8 cellular contexts compared by ENCODE assay signal in genomic region chr17:34979650-34980352, GRCh38. TPM values are rescaled to one million over a fixed set of nuclear protein-coding genes. Genes with fewer than 3 reads are reported as not detected.
DNase-seq lines count a peak whose midpoint lies in the region; ATAC-seq, FAIRE-seq and TF ChIP-seq lines count a peak whose summit lies in the region.

No MANE protein-coding gene starts in this region.

- H3K4me1 Mint-ChIP-seq in endothelial cell (ENCODE audit: unreplicated experiment), result peaks cover 21% of the 10 kb centered on the region

- H3K4me3 Mint-ChIP-seq in endothelial cell (ENCODE audit: unreplicated experiment), result peak overlapping the region; percentile 93

- no peaks in the 10 kb centered on the region for H3K9me3 ChIP-seq in pancreas

- peak overlapping the region; percentile 93 for H3K27ac Mint-ChIP-seq in endothelial cell (ENCODE audit: unreplicated experiment)

- TF ChIP-seq CTCF in GM12875 (IDR thresholded peaks at IDR 0.05; ENCODE audit: borderline replicate concordance, insufficient read depth, low read depth, low read length), result no peak
- TF ChIP-seq CTCF in endothelial cell (IDR thresholded peaks at IDR 0.05; ENCODE audit: unreplicated experiment), result no peak
- TF ChIP-seq CTCF in pancreas (IDR thresholded peaks at IDR 0.05), result no peak
- TF ChIP-seq CTCF in GM10266 (IDR thresholded peaks at IDR 0.05; ENCODE audit: control insufficient read depth, insufficient read depth, low read depth, missing control alignments), result no peak

- H3K4me3 ChIP-seq in GM12875 (ENCODE audit: low read depth, low read length) (peak overlapping the region; percentile 98), pancreas (peak overlapping the region; percentile 85 to 96 (median 91))

- no peak for ATAC-seq in pancreas
- no peak for ATAC-seq in GM18519 (IDR thresholded peaks at IDR 0.05; ENCODE audit: low FRiP score, unreplicated experiment)

- peaks cover 0 to 13% (median 0%) of the 10 kb centered on the region in 3 donors for H3K4me1 ChIP-seq in pancreas

- no peaks in the 10 kb centered on the region for H3K9me3 Mint-ChIP-seq in endothelial cell (ENCODE audit: unreplicated experiment)

- CTCF ChIA-PET in HEK293T (lab: Yijun Ruan, JAX), result interaction anchor here (0.7 to 1.2 kb wide), 2 partner anchors 437 to 555 kb away, joined by 3 read pairs; no protein-coding TSS in a partner anchor

- POLR2A ChIA-PET in HEK293T (lab: Yijun Ruan, JAX), result interaction anchor here (0.9 to 3.8 kb wide), 8 partner anchors 11 to 394 kb away, joined by 3 to 21 read pairs (median 4); partner anchors contain the start of genes CCT6B, RFFL, SLFN11 and ZNF830

- intact Hi-C loops in pancreas (cut with DNase I), result no loop called here

- H3K27me3 Mint-ChIP-seq in endothelial cell (ENCODE audit: unreplicated experiment), result peaks cover 7% of the 10 kb centered on the region

- H3K27ac ChIP-seq in pancreas, result peak overlapping the region; percentile 98 to 99 (median 98)

- WGBS in pancreas, 2 donors, result 21 to 24% methylated on average over 15 of the region's 15 CpGs

- H3K27me3 ChIP-seq in pancreas, result no peaks in the 10 kb centered on the region

- H3K36me3 Mint-ChIP-seq in endothelial cell (ENCODE audit: low read depth, unreplicated experiment), result peaks cover 4% of the 10 kb centered on the region

- no peaks in the 10 kb centered on the region for H3K36me3 ChIP-seq in pancreas

- no peak for FAIRE-seq in pancreas (lab: Jason Lieb, UNC)

- DNase-seq in OCI-M1 (lab: John Stamatoyannopoulos, UW) (peak; percentile 51), endothelial cell (ENCODE audit: low spot score) (no peak), pancreas (no peak), HEK293T (ENCODE audit: extremely low spot score) (no peak), GM10266 (ENCODE audit: extremely low spot score) (no peak), amygdala (lab: John Stamatoyannopoulos, UW) (no peak)

TF ChIP-seq in HEK293T, 16 proteins besides CTCF, POLR2A, EP300 and RAD21:
- TF ChIP-seq ARNT (IDR thresholded peaks at IDR 0.05) (no peak), FOXM1 (IDR thresholded peaks at IDR 0.05; ENCODE audit: borderline replicate concordance) (no peak), BHLHE40 (IDR thresholded peaks at IDR 0.05; ENCODE audit: borderline replicate concordance) (no peak)

RNA-seq across cellular contexts. Expression of gene LIG3, which starts 0.5 kb away (rescaled TPM):
- total RNA-seq in endothelial cell (ENCODE audit: unreplicated experiment) (42.1 TPM), pancreas (10 to 100 TPM; 14.6 to 22.2 (median 18.8) TPM)
- polyA plus RNA-seq in pancreas, result 10 to 100 TPM in 1 of 2 donors, 1 to 10 TPM in 1; 6.4 to 11.6 TPM

RNA-seq across cellular contexts. Expression of gene ZNF830, which starts 18.5 kb away (rescaled TPM):
- total RNA-seq in endothelial cell (ENCODE audit: unreplicated experiment), result 18.5 TPM
- 1 to 10 TPM; 3.8 to 9.7 (median 5.7) TPM for total RNA-seq in pancreas
- polyA plus RNA-seq in pancreas, result 1 to 10 TPM; 4.0 to 9.3 TPM

RNA-seq across cellular contexts. Expression of gene CCT6B, which starts 18.5 kb away (rescaled TPM):
- 3.9 TPM for total RNA-seq in endothelial cell (ENCODE audit: unreplicated experiment)
- 1 to 10 TPM in 5 of 6 donors, under 1 TPM in 1; 0.69 to 4.0 (median 1.3) TPM for total RNA-seq in pancreas
- polyA plus RNA-seq in pancreas, result 1 to 10 TPM in 1 of 2 donors, under 1 TPM in 1; 0.68 to 2.5 TPM
